1 cellular context compared by ENCODE assay signal in genomic region chr2:233430091-233430490, GRCh38.
TF ChIP-seq lines count a peak whose summit lies in the region.

No MANE protein-coding gene starts in this region.

TF ChIP-seq in IMR-90, 13 proteins besides CTCF, POLR2A, EP300 and RAD21 (continued from another document):
- TF ChIP-seq CEBPB (IDR thresholded peaks at IDR 0.05; ENCODE audit: low read depth, low read length) (peak; percentile 11; the same call in 1 of the 2 replicates), BHLHE40 (IDR thresholded peaks at IDR 0.05; ENCODE audit: low read depth, low read length) (no peak), MAFK (IDR thresholded peaks at IDR 0.05; ENCODE audit: low read depth, low read length) (no peak), CHD1 (IDR thresholded peaks at IDR 0.05; ENCODE audit: low read depth, low read length) (no peak), FOS (IDR thresholded peaks at IDR 0.05; ENCODE audit: low read depth, low read length) (no peak)
TF ChIP-seq in IMR-90: peak in this region for 1.
